Comparison of ENCODE assay signal across 9 cellular contexts in genomic region chr3:43288850-43289249, GRCh38. TPM values are rescaled to one million over a fixed set of nuclear protein-coding genes. Genes with fewer than 3 reads are reported as not detected.
DNase-seq lines count a peak whose midpoint lies in the region; ATAC-seq and TF ChIP-seq lines count a peak whose summit lies in the region.
"Had no signal": no experiment of that assay in that cellular context is flagged by ENCODE, and none has a peak within 500 bp of the region (broad histone marks: within the 10 kb centered on the region; RNA-seq: fewer than 3 reads in every experiment).

No MANE protein-coding gene starts in this region.

- H4K20me1 ChIP-seq in Loucy (ENCODE audit: insufficient read depth, low read length, poor library complexity, severe bottlenecking) = peaks cover 44% of the 10 kb centered on the region

- H3K36me3 Mint-ChIP-seq in neural crest cell (ENCODE audit: low read depth) = no peaks in the 10 kb centered on the region

- H3K4me3 ChIP-seq in AG10803 (ENCODE audit: low read length) (peak overlapping the region; percentile 48), Loucy (ENCODE audit: low read length, poor library complexity, severe bottlenecking) (peak overlapping the region; percentile 85), duodenal mucosa (ENCODE audit: low read depth in 1 of 2, low read length in 2 of 2) (peak overlapping the region; percentile 85 to 94)

- ATAC-seq in HG02981 (IDR thresholded peaks at IDR 0.05; ENCODE audit: unreplicated experiment) (no peak), GM21526 (IDR thresholded peaks at IDR 0.05; ENCODE audit: low FRiP score, unreplicated experiment) (no peak)

- H3K9me2 ChIP-seq in Loucy (replicated peaks; ENCODE audit: low read depth, low read length) = no peaks in the 10 kb centered on the region

- DNase-seq in AG10803 (ENCODE audit: low read depth) (no peak), neural crest cell (ENCODE audit: low read depth, low spot score) (no peak), NCI-H1092 treated with DMSO at 0.1 percent for 48 hours (lab: John Stamatoyannopoulos, UW) (no peak), SIG-M5 (lab: John Stamatoyannopoulos, UW) (no peak)
- DNase-seq: stimulated activated CD4-positive, alpha-beta T cell treated with anti-CD3 and anti-CD28 coated beads, Interleukin-15, amount 100 ng/mL, for 24 hours had no signal

- H3K27me3 ChIP-seq in Loucy (ENCODE audit: insufficient read depth, low read length, poor library complexity, severe bottlenecking) (no peaks in the 10 kb centered on the region), duodenal mucosa (ENCODE audit: control insufficient read depth in 1 of 2, insufficient read depth in 2 of 2, low read length in 2 of 2) (no peaks in the 10 kb centered on the region)

- peak overlapping the region; percentile 6 for H3K27ac ChIP-seq in duodenal mucosa (ENCODE audit: low read depth, low read length)

- H3K4me1 Mint-ChIP-seq in neural crest cell = peaks cover 47% of the 10 kb centered on the region

- H3K4me1 ChIP-seq in Loucy (ENCODE audit: insufficient read depth, low read length, poor library complexity, severe bottlenecking) = peaks cover 65% of the 10 kb centered on the region
- peaks cover 45 to 54% of the 10 kb centered on the region in 2 donors for H3K4me1 ChIP-seq in duodenal mucosa (ENCODE audit: control insufficient read depth in 1 of 2, insufficient read depth in 2 of 2, low read length in 2 of 2)

- TF ChIP-seq CTCF in AG10803 (conservative IDR thresholded peaks at IDR 0.05; ENCODE audit: low read length) = no peak
- no peak for TF ChIP-seq CTCF in Loucy (conservative IDR thresholded peaks at IDR 0.05; ENCODE audit: low read length)
- no peak for TF ChIP-seq CTCF in neural crest cell (conservative IDR thresholded peaks at IDR 0.05)

- peak overlapping the region; percentile 92 for H3K4me2 ChIP-seq in Loucy (ENCODE audit: low read depth, low read length, poor library complexity, severe bottlenecking)

- H3K9me3 ChIP-seq in Loucy (ENCODE audit: insufficient read depth, low read depth, low read length) = no peaks in the 10 kb centered on the region
- H3K9me3 ChIP-seq in duodenal mucosa (ENCODE audit: control insufficient read depth in 1 of 2, low read length in 2 of 2) = no peaks in the 10 kb centered on the region

- peak overlapping the region; percentile 74 for H3K9ac ChIP-seq in Loucy (ENCODE audit: low read depth, low read length, poor library complexity, severe bottlenecking)
- H3K9ac ChIP-seq in duodenal mucosa (ENCODE audit: low read depth in 1 of 2, low read length in 2 of 2) = peak overlapping the region; percentile 93 to 97

- no peaks in the 10 kb centered on the region for H3K36me3 ChIP-seq in Loucy (ENCODE audit: insufficient read depth, low read length)
- peaks cover 0 to 10% of the 10 kb centered on the region in 2 donors for H3K36me3 ChIP-seq in duodenal mucosa (ENCODE audit: control insufficient read depth in 1 of 2, insufficient read depth in 2 of 2, low read length in 2 of 2)

- peaks cover 70% of the 10 kb centered on the region for H3K79me2 ChIP-seq in Loucy (ENCODE audit: insufficient read depth, low read length)

- peak overlapping the region; percentile 5 for H3K27ac Mint-ChIP-seq in neural crest cell (ENCODE audit: unreplicated experiment)

- no peaks in the 10 kb centered on the region for H3F3A ChIP-seq in Loucy (ENCODE audit: low read depth)

- H3K27me3 Mint-ChIP-seq in neural crest cell (ENCODE audit: low read depth) = peaks cover 6% of the 10 kb centered on the region

- no peak overlapping the region for H2AFZ ChIP-seq in Loucy (ENCODE audit: low read length)

- H3K9me3 Mint-ChIP-seq in neural crest cell = no peaks in the 10 kb centered on the region

- H3K4me3 Mint-ChIP-seq in neural crest cell = peak overlapping the region; percentile 59

RNA-seq across cellular contexts. Expression of gene SNRK, which starts 2.5 kb away (rescaled TPM):
- total RNA-seq in neural crest cell = 18.2 and 21.4 TPM in 2 replicates
